In the genomic region with DNA sequence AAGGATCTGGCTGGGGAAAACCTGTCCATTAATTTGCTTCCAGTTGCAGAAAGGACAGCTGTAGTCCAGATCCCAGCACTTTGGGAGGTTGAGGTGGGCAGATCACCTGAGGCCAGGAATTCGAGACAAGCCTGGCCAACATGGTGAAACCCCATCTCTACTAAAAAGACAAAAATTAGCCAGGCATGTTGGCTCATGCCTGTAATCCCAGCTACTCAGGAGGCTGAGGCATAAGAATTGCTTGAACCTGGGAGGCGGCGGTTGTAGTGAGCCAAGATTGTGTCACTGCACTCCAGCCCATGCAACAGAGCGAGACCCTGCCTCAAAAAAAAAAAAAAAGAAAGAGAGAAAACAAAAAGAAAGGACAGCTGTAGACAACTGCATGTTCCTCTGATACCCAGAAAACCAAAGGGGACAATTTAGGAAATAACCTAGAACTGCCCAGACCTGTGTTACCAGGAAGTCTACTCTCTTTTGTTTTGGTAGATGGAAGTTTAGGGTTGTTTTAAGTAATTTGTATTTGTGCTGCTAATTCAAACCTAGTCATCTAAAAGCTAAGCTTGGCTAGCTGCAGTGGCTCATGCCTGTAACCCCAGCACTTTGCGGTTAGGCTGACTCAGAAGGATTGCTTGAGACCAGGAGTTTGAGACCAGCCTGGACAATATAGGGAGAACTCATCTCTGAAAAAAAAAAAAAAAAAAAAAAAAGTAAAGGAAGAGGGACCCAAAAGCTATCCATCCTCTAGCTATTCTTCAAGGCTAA, we compare ENCODE assay signal across 14 cellular contexts. TPM values are rescaled to one million over a fixed set of nuclear protein-coding genes. Genes with fewer than 3 reads are reported as not detected.
DNase-seq lines count a peak whose midpoint lies in the region; ATAC-seq and FAIRE-seq lines count a peak whose summit lies in the region.
"Had no signal": no experiment of that assay in that cellular context is flagged by ENCODE, and none has a peak within 500 bp of the region (broad histone marks: within the 10 kb centered on the region; RNA-seq: fewer than 3 reads in every experiment).

No MANE protein-coding gene starts in this region.

- DNase-seq in HK-2 (ENCODE audit: unreplicated experiment) (peak; percentile 37), RCC 7860 (ENCODE audit: low spot score) (peak; percentile 78), renal cortical epithelial cell (ENCODE audit: low read depth) (peak; percentile 70), SK-N-DZ (ENCODE audit: low spot score) (no peak), DMS114 treated with DMSO at 0.1 percent for 48 hours (lab: John Stamatoyannopoulos, UW; ENCODE audit: unreplicated experiment) (no peak)
- no peak for DNase-seq in activated CD4-positive, CD25-positive, alpha-beta regulatory T cell treated with anti-CD3 and anti-CD28 coated beads, Interleukin-2, amount 50 U/mL, for 72 hours
- DNase-seq: CD4-positive, CD25-positive, alpha-beta regulatory T cell; mesendoderm; NCI-H524 treated with DMSO at 0.1 percent for 48 hours had no signal

- ATAC-seq in esophagus mucosa (peak; percentile 92), HG03139 (IDR thresholded peaks at IDR 0.05; ENCODE audit: unreplicated experiment) (no peak)

- peak; percentile 92 for FAIRE-seq in RCC 7860 (lab: Jason Lieb, UNC)

RNA-seq across cellular contexts. Expression of a gene that starts 22.7 kb away (rescaled TPM):
- total RNA-seq in esophagus mucosa (not detected), renal cortical epithelial cell (not detected in 2 replicates)
- not detected in 2 replicates for polyA plus RNA-seq in SK-N-DZ (2014; cell fraction: cytosol; rRNA removed)
- not detected in 2 replicates for polyA plus RNA-seq in SK-N-DZ (2014; cell fraction: nucleus; rRNA removed)
- total RNA-seq: CD4-positive, CD25-positive, alpha-beta regulatory T cell; osteocyte; SJCRH30 had no signal
- polyA plus RNA-seq: CD4-positive, CD25-positive, alpha-beta regulatory T cell; esophagus had no signal

RNA-seq across cellular contexts. Expression of a gene that starts 23.2 kb away (rescaled TPM):
- total RNA-seq in esophagus mucosa: 138 TPM
- total RNA-seq in renal cortical epithelial cell: 130 and 161 TPM in 2 replicates
- 32.1 and 37.2 TPM in 2 replicates for polyA plus RNA-seq in SK-N-DZ (2014; cell fraction: cytosol; rRNA removed)
- 7.8 and 14.0 TPM in 2 replicates for polyA plus RNA-seq in SK-N-DZ (2014; cell fraction: nucleus; rRNA removed)

Comparison
In these comparisons a context has a peak if more than half of its experiments do, and no peak if none do; other contexts are left out.
1. DNase-seq: peak in HK-2 (single experiment), RCC 7860 (single experiment) and renal cortical epithelial cell (single experiment); none in SK-N-DZ (single experiment), activated CD4-positive, CD25-positive, alpha-beta regulatory T cell treated with anti-CD3 and anti-CD28 coated beads, Interleukin-2, amount 50 U/mL, for 72 hours (single experiment) and DMS114 treated with DMSO at 0.1 percent for 48 hours (single experiment).